ENCODE assay signal across 23 cellular contexts in the genomic region with DNA sequence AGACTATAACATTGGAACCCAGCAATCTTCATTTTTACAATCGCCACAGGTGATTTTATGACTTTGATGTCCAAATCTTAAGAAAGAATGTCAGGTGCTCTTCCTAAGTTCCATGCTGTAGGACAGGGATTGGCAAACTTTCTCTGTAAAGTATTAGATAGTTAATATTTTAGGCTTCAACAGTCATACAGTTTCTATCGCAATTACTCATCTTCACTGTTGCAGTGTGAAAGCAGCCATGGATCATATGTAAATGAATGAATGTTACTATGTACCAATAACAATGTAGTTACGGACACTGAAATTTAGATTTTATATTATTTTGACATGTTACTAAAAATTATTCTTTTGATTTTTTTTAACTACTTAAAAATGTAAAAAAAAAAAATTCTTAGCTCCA.
DNase-seq lines count a peak whose midpoint lies in the region; ATAC-seq and TF ChIP-seq lines count a peak whose summit lies in the region.
"Had no signal": no experiment of that assay in that cellular context is flagged by ENCODE, and none has a peak within 500 bp of the region (broad histone marks: within the 10 kb centered on the region; RNA-seq: fewer than 3 reads in every experiment).

No MANE protein-coding gene starts in this region.

- H3K36me3 Mint-ChIP-seq in GM23338 (ENCODE audit: low read depth), result no peaks in the 10 kb centered on the region

- peaks cover 8% of the 10 kb centered on the region; the same call in 1 of the 3 replicates for H3K4me1 Mint-ChIP-seq in GM23338
- H3K4me1 Mint-ChIP-seq: IgD-negative memory B cell had no signal

- H3K4me2 ChIP-seq in GM23338, result no peak overlapping the region

- H3K4me1 ChIP-seq in GM23338 (ENCODE audit: insufficient read depth), result peaks cover 5% of the 10 kb centered on the region; the same call in 1 of the 2 replicates
- H3K4me1 ChIP-seq: BE2C had no signal

- TF ChIP-seq CTCF in GM23338 (conservative IDR thresholded peaks at IDR 0.05; ENCODE audit: low read depth in 2 of 2), result no peak

- no peaks in the 10 kb centered on the region for H3F3A ChIP-seq in GM23338 (replicated peaks; ENCODE audit: low read depth)

- H3K79me2 ChIP-seq in GM23338 (replicated peaks; ENCODE audit: insufficient read depth), result no peaks in the 10 kb centered on the region

- no peaks in the 10 kb centered on the region for H3K9me3 Mint-ChIP-seq in GM23338
- H3K9me3 Mint-ChIP-seq: T-helper 2 cell treated with Interferon-gamma antibody and Interleukin-4, amounts not matched to agents 5 μg/mL and 100 μg/mL, for 36 hours had no signal

- ATAC-seq in GM18499 (IDR thresholded peaks at IDR 0.05; ENCODE audit: insufficient read depth, unreplicated experiment), result peak; percentile 53
- peak; percentile 73 for ATAC-seq in GM19351 (IDR thresholded peaks at IDR 0.05; ENCODE audit: unreplicated experiment)
- peak; percentile 84 for ATAC-seq in HG02884 (IDR thresholded peaks at IDR 0.05; ENCODE audit: unreplicated experiment)
- peak; percentile 60 for ATAC-seq in HG03439 (IDR thresholded peaks at IDR 0.05; ENCODE audit: unreplicated experiment)
- no peak for ATAC-seq in GM23338
- no peak for ATAC-seq in stimulated activated naive CD8-positive, alpha-beta T cell treated with anti-CD3 and anti-CD28 coated beads, Interleukin-15, Interleukin-2, amounts not matched to agents 100 U/mL and 50 U/mL, for 24 hours
- ATAC-seq: Panc1 had no signal

- no peaks in the 10 kb centered on the region; the same call in 1 of the 2 replicates for H3K9me2 ChIP-seq in GM23338 (ENCODE audit: insufficient read depth)

- CTCF ChIA-PET in HEK293T (lab: Yijun Ruan, JAX), result no interaction called here

- no peak overlapping the region for H3K27ac Mint-ChIP-seq in GM23338
- H3K27ac Mint-ChIP-seq: CD4-positive, alpha-beta T cell; IgD-negative memory B cell; T-helper 2 cell treated with Interferon-gamma antibody and Interleukin-4, amounts not matched to agents 5 μg/mL and 100 μg/mL, for 36 hours had no signal

- no peaks in the 10 kb centered on the region for H4K20me1 ChIP-seq in GM23338 (replicated peaks; ENCODE audit: insufficient read depth)

- no peak overlapping the region for H3K27ac ChIP-seq in GM23338 (ENCODE audit: low read depth)
- H3K27ac ChIP-seq: 22Rv1, HL-60 had no signal

- no peak for DNase-seq in GM23338 (ENCODE audit: low spot score)
- no peak for DNase-seq in stimulated activated naive CD8-positive, alpha-beta T cell treated with anti-CD3 and anti-CD28 coated beads, Interleukin-15, Interleukin-2, amounts not matched to agents 100 U/mL and 50 U/mL, for 24 hours
- DNase-seq in HEK293T (ENCODE audit: extremely low spot score), result no peak
- DNase-seq in stimulated activated CD4-positive, alpha-beta T cell treated with anti-CD3 and anti-CD28 coated beads, Interleukin-15, amount 100 ng/mL, for 24 hours, result no peak
- DNase-seq: BE2C; CD4-positive, alpha-beta T cell; DMS79; H7; Kasumi-1; MM.1S; NCI-H1105; NCI-H1694; NCI-H2227 treated with DMSO at 0.1 percent for 48 hours; NCI-H524 treated with DMSO at 0.1 percent for 48 hours had no signal

- H3K27me3 ChIP-seq in GM23338 (ENCODE audit: insufficient read depth), result no peaks in the 10 kb centered on the region
- H3K27me3 ChIP-seq: BE2C had no signal

- POLR2A ChIA-PET in HEK293T (lab: Yijun Ruan, JAX), result no interaction called here

- no peak overlapping the region for H2AFZ ChIP-seq in GM23338

- H3K4me3 ChIP-seq in GM23338, result no peak overlapping the region

- H3K36me3 ChIP-seq in GM23338 (ENCODE audit: insufficient read depth), result no peaks in the 10 kb centered on the region
- H3K36me3 ChIP-seq: BE2C had no signal

- peaks cover 2% of the 10 kb centered on the region for H3K27me3 Mint-ChIP-seq in GM23338 (ENCODE audit: insufficient read depth, low read depth, poor library complexity)
- H3K27me3 Mint-ChIP-seq: CD4-positive, alpha-beta T cell; IgD-negative memory B cell had no signal

- H3K4me3 Mint-ChIP-seq in GM23338, result no peak overlapping the region
- H3K4me3 Mint-ChIP-seq: CD4-positive, alpha-beta T cell; IgD-negative memory B cell; T-helper 2 cell treated with Interferon-gamma antibody and Interleukin-4, amounts not matched to agents 5 μg/mL and 100 μg/mL, for 36 hours had no signal

TF ChIP-seq in GM23338, 12 proteins besides CTCF, POLR2A, EP300 and RAD21 (continues in another document):
- TF ChIP-seq REST (IDR thresholded peaks at IDR 0.05; ENCODE audit: unreplicated experiment) (no peak), ZNF331 (CRISPR knock-in tag; IDR thresholded peaks at IDR 0.05; ENCODE audit: low read depth) (no peak), JUNB (IDR thresholded peaks at IDR 0.05; ENCODE audit: unreplicated experiment) (no peak), POLR2AphosphoS5 (IDR thresholded peaks at IDR 0.05; ENCODE audit: low read depth) (no peak), EZH2phosphoT487 (IDR thresholded peaks at IDR 0.05; ENCODE audit: unreplicated experiment) (no peak), NANOG (IDR thresholded peaks at IDR 0.05; ENCODE audit: borderline replicate concordance) (no peak)

TF ChIP-seq in HEK293T, 16 proteins besides CTCF, POLR2A, EP300 and RAD21:
- TF ChIP-seq SP1 (IDR thresholded peaks at IDR 0.05), result no peak
- no peak for TF ChIP-seq SUZ12 (IDR thresholded peaks at IDR 0.05)
- TF ChIP-seq CTBP1 (IDR thresholded peaks at IDR 0.05; ENCODE audit: borderline replicate concordance), result no peak
- TF ChIP-seq, protein P1, sequence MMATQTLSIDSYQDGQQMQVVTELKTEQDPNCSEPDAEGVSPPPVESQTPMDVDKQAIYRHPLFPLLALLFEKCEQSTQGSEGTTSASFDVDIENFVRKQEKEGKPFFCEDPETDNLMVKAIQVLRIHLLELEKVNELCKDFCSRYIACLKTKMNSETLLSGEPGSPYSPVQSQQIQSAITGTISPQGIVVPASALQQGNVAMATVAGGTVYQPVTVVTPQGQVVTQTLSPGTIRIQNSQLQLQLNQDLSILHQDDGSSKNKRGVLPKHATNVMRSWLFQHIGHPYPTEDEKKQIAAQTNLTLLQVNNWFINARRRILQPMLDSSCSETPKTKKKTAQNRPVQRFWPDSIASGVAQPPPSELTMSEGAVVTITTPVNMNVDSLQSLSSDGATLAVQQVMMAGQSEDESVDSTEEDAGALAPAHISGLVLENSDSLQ (IDR thresholded peaks at IDR 0.05), result no peak
- no peak for TF ChIP-seq FOXM1 (IDR thresholded peaks at IDR 0.05; ENCODE audit: borderline replicate concordance)
- TF ChIP-seq BHLHE40 (IDR thresholded peaks at IDR 0.05; ENCODE audit: borderline replicate concordance), result no peak
- TF ChIP-seq ELF4 (IDR thresholded peaks at IDR 0.05), result no peak
- no peak for TF ChIP-seq FOXA1 (IDR thresholded peaks at IDR 0.05)
- no peak for TF ChIP-seq FOXK2 (IDR thresholded peaks at IDR 0.05)
- TF ChIP-seq ARNT (IDR thresholded peaks at IDR 0.05), result no peak
- TF ChIP-seq HDGF (IDR thresholded peaks at IDR 0.05; ENCODE audit: borderline replicate concordance), result no peak
- no peak for TF ChIP-seq LEF1 (IDR thresholded peaks at IDR 0.05; ENCODE audit: borderline replicate concordance)
TF ChIP-seq in HEK293T: peak in this region for 0.

Comparison
In these comparisons a context has a peak if more than half of its experiments do, and no peak if none do; other contexts are left out.
1. ATAC-seq: peak in GM18499 (single experiment), GM19351 (single experiment), HG02884 (single experiment) and HG03439 (single experiment); none in GM23338 (single experiment) and stimulated activated naive CD8-positive, alpha-beta T cell treated with anti-CD3 and anti-CD28 coated beads, Interleukin-15, Interleukin-2, amounts not matched to agents 100 U/mL and 50 U/mL, for 24 hours (single experiment).